In the genomic region with DNA sequence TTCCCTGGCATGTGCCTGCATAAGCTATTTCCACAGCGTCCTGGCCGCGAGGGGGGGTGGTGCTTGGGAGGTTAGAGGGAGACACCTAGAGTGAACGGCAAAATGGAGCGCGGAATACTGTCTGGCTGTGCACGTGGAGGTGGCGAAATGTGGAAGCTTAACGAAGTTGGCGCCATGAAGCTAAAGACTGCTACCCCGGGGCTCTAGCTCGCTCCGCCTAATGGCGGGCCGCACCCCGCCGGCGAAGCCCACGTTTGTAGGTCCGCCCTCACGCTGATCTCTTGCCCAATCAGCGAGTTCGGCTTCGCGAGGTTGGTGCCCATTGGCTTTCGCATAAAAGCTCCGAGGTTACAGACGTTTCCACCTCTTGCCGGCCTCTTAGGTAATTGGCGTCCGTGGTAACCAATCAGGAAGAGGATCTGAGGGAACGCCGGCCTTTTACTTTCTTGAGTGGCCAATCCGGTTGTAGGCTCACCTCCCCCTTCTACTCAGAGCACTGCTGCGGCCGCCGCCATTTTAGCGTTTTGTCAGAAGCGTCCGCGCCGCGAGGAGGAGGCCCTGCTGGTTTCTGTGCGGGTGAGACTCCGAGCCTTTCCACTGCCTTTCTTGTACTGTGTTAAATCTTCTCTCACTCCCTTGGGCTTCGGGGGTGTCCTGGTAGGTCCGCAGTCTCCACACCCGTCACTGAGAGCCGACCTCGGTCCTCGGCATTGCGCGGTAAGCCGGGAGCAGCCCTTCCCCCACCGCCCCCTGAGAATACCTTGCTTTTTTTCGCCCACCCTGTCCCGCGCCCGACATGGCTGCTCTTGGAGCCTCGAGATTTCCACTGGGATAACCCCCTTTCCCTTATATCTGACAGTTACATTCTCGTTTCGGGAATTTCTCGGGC, we compare ENCODE assay signal across 8 cellular contexts. TPM values are rescaled to one million over a fixed set of nuclear protein-coding genes. Genes with fewer than 3 reads are reported as not detected.
DNase-seq lines count a peak whose midpoint lies in the region; ATAC-seq and TF ChIP-seq lines count a peak whose summit lies in the region.

Gene RBM4, plus strand, starts transcription at position 527 of the 889 bp plus-strand sequence. CDS start 1,009 bp downstream, outside the sequence.

- no peaks in the 10 kb centered on the region for H3K9me3 Mint-ChIP-seq in activated T-helper 17 cell treated with anti-CD3 and anti-CD28 coated beads, Interleukin-2, amount 50 U/mL, for 72 hours
- peaks cover 0 to 2% (median 0%) of the 10 kb centered on the region in 11 donors for H3K9me3 Mint-ChIP-seq in naive thymus-derived CD4-positive, alpha-beta T cell
- peaks cover 2 to 4% of the 10 kb centered on the region in 2 donors for H3K9me3 Mint-ChIP-seq in stimulated activated naive B cell treated with anti-CD40 and anti-IgM and Interleukin-4, amounts not matched to agents 10 μg/mL and 1 μg/mL and 100 μg/mL, for 72 hours

- no peaks in the 10 kb centered on the region for H3K27me3 Mint-ChIP-seq in activated T-helper 17 cell treated with anti-CD3 and anti-CD28 coated beads, Interleukin-2, amount 50 U/mL, for 72 hours
- no peaks in the 10 kb centered on the region for H3K27me3 Mint-ChIP-seq in naive thymus-derived CD4-positive, alpha-beta T cell
- no peaks in the 10 kb centered on the region for H3K27me3 Mint-ChIP-seq in stimulated activated naive B cell treated with anti-CD40 and anti-IgM and Interleukin-4, amounts not matched to agents 10 μg/mL and 1 μg/mL and 100 μg/mL, for 72 hours

- DNase-seq in EL (peak; percentile 100), GOT3 (lab: John Stamatoyannopoulos, UW) (peak; percentile 96), LNCaP clone FGC (ENCODE audit: low read depth) (peak; percentile 100), RWPE1 (ENCODE audit: low spot score) (peak; percentile 100), fibroblast of lung (ENCODE audit: low read depth in 2 of 2) (peak; percentile 100)
- peak; percentile 80 to 99 (median 98) for DNase-seq in naive thymus-derived CD4-positive, alpha-beta T cell
- peak; percentile 98 for DNase-seq in stimulated activated naive B cell treated with anti-CD40 and anti-IgM and Interleukin-4, amounts not matched to agents 10 μg/mL and 1 μg/mL and 100 μg/mL, for 72 hours

- H3K79me2 ChIP-seq in fibroblast of lung (ENCODE audit: control insufficient read depth, insufficient read depth, low read length): peaks cover 80% of the 10 kb centered on the region

- H3K4me1 Mint-ChIP-seq in activated T-helper 17 cell treated with anti-CD3 and anti-CD28 coated beads, Interleukin-2, amount 50 U/mL, for 72 hours: peaks cover 51% of the 10 kb centered on the region
- peaks cover 45 to 73% (median 68%) of the 10 kb centered on the region in 7 donors for H3K4me1 Mint-ChIP-seq in naive thymus-derived CD4-positive, alpha-beta T cell
- H3K4me1 Mint-ChIP-seq in stimulated activated naive B cell treated with anti-CD40 and anti-IgM and Interleukin-4, amounts not matched to agents 10 μg/mL and 1 μg/mL and 100 μg/mL, for 72 hours: peaks cover 44 to 76% of the 10 kb centered on the region in 2 donors

- intact Hi-C loops in naive thymus-derived CD4-positive, alpha-beta T cell (cut with micrococcal nuclease): loop anchor here (1.0 to 5.0 kb wide), 12 partner anchors 9 to 319 kb away; partner anchors contain the start of genes CCDC87 (in 2 of the 2), CCS (in 2 of the 2), DPP3 (in 2 of the 2) and RBM4B (in 2 of the 2)

- H2AFZ ChIP-seq in fibroblast of lung (ENCODE audit: low read length): peak within 1 kb of the TSS; percentile 35

- CTCF ChIA-PET in RWPE1 (lab: Yijun Ruan, JAX): interaction anchor here (0.6 to 0.9 kb wide), 3 partner anchors 8 to 275 kb away, joined by 3 to 6 read pairs (median 3); no protein-coding TSS in a partner anchor
- CTCF ChIA-PET in naive thymus-derived CD4-positive, alpha-beta T cell (lab: Charles Lee): interaction anchor here (0.6 to 3.8 kb wide), 13 partner anchors 10 to 293 kb away, joined by 3 to 13 read pairs (median 4); partner anchors contain the start of genes RBM14 and RBM4B

- H3K4me3 ChIP-seq in LNCaP clone FGC (ENCODE audit: low read depth, low read length) (peak within 1 kb of the TSS; percentile 89), fibroblast of lung (replicated peaks in 1 of 4; ENCODE audit: control extremely low read depth in 1 of 4, insufficient read depth in 1 of 4, low read depth in 3 of 4, low read length in 4 of 4) (peak within 1 kb of the TSS; percentile 89 to 95 (median 91))
- peak within 1 kb of the TSS; percentile 91 for H3K4me3 ChIP-seq in naive thymus-derived CD4-positive, alpha-beta T cell (ENCODE audit: low read length)

- H3K9me3 ChIP-seq in fibroblast of lung (ENCODE audit: control insufficient read depth, insufficient read depth, low read depth, low read length): no peaks in the 10 kb centered on the region
- H3K9me3 ChIP-seq in naive thymus-derived CD4-positive, alpha-beta T cell (ENCODE audit: control insufficient read depth in 2 of 3, low read length in 3 of 3): no peaks in the 10 kb centered on the region

- peak within 1 kb of the TSS; percentile 88 for H3K27ac ChIP-seq in RWPE1
- H3K27ac ChIP-seq in fibroblast of lung (ENCODE audit: insufficient read depth, low read length): peak within 1 kb of the TSS; percentile 96
- peak within 1 kb of the TSS; percentile 93 for H3K27ac ChIP-seq in naive thymus-derived CD4-positive, alpha-beta T cell (ENCODE audit: low read depth, low read length)

- H3K27me3 ChIP-seq in fibroblast of lung (ENCODE audit: control insufficient read depth, insufficient read depth, low read length): no peaks in the 10 kb centered on the region
- no peaks in the 10 kb centered on the region for H3K27me3 ChIP-seq in naive thymus-derived CD4-positive, alpha-beta T cell (ENCODE audit: control insufficient read depth in 2 of 2, insufficient read depth in 2 of 2, low read length in 2 of 2)

- no peak for TF ChIP-seq CTCF in LNCaP clone FGC (IDR thresholded peaks at IDR 0.05; ENCODE audit: control insufficient read depth, extremely low read depth, insufficient read depth)
- no peak for TF ChIP-seq CTCF in RWPE1 (conservative IDR thresholded peaks at IDR 0.05; ENCODE audit: low read depth)
- TF ChIP-seq CTCF in fibroblast of lung (conservative IDR thresholded peaks at IDR 0.05 in 1 of 2, IDR thresholded peaks at IDR 0.05 in 1 of 2; ENCODE audit: low read depth in 1 of 2, low read length in 2 of 2): no peak

- POLR2A ChIA-PET in RWPE1 (lab: Yijun Ruan, JAX; ENCODE audit: low non-redundant PET): interaction anchor here (0.6 to 2.4 kb wide), 6 partner anchors 9 to 85 kb away, joined by 3 to 16 read pairs (median 4); partner anchors contain the start of gene RBM14
- POLR2A ChIA-PET in naive thymus-derived CD4-positive, alpha-beta T cell (lab: Charles Lee): interaction anchor here (0.5 to 18.2 kb wide), 37 partner anchors 8 to 1629 kb away, joined by 3 to 376 read pairs (median 4); partner anchors contain the start of genes BBS1, CCDC87, CTSF and DPP3

- H3K4me3 Mint-ChIP-seq in activated T-helper 17 cell treated with anti-CD3 and anti-CD28 coated beads, Interleukin-2, amount 50 U/mL, for 72 hours: peak within 1 kb of the TSS; percentile 93
- peak within 1 kb of the TSS; percentile 92 to 100 (median 94) for H3K4me3 Mint-ChIP-seq in naive thymus-derived CD4-positive, alpha-beta T cell
- peak within 1 kb of the TSS; percentile 96 to 98 for H3K4me3 Mint-ChIP-seq in stimulated activated naive B cell treated with anti-CD40 and anti-IgM and Interleukin-4, amounts not matched to agents 10 μg/mL and 1 μg/mL and 100 μg/mL, for 72 hours

- H3K36me3 Mint-ChIP-seq in activated T-helper 17 cell treated with anti-CD3 and anti-CD28 coated beads, Interleukin-2, amount 50 U/mL, for 72 hours (ENCODE audit: low read depth): peaks cover 80% of the 10 kb centered on the region
- H3K36me3 Mint-ChIP-seq in naive thymus-derived CD4-positive, alpha-beta T cell: peaks cover 15 to 45% (median 43%) of the 10 kb centered on the region in 5 donors
- H3K36me3 Mint-ChIP-seq in stimulated activated naive B cell treated with anti-CD40 and anti-IgM and Interleukin-4, amounts not matched to agents 10 μg/mL and 1 μg/mL and 100 μg/mL, for 72 hours: peaks cover 48 to 65% of the 10 kb centered on the region in 2 donors

- H3K4me2 ChIP-seq in fibroblast of lung (ENCODE audit: extremely low read depth, insufficient read depth, low read length): peak within 1 kb of the TSS; percentile 99

- peak; percentile 97 for ATAC-seq in activated T-helper 17 cell treated with anti-CD3 and anti-CD28 coated beads, Interleukin-2, amount 50 U/mL, for 72 hours (replicated peaks)
- peak; percentile 93 for ATAC-seq in naive thymus-derived CD4-positive, alpha-beta T cell
- ATAC-seq in stimulated activated naive B cell treated with anti-CD40 and anti-IgM and Interleukin-4, amounts not matched to agents 10 μg/mL and 1 μg/mL and 100 μg/mL, for 72 hours (replicated peaks): peak; percentile 95 to 98

- peak within 1 kb of the TSS; percentile 92 for H3K9ac ChIP-seq in fibroblast of lung (ENCODE audit: insufficient read depth, low read length)

- H3K36me3 ChIP-seq in fibroblast of lung (ENCODE audit: control insufficient read depth, insufficient read depth, low read length): peaks cover 6% of the 10 kb centered on the region
- peaks cover 26 to 41% (median 29%) of the 10 kb centered on the region in 3 experiments for H3K36me3 ChIP-seq in naive thymus-derived CD4-positive, alpha-beta T cell (ENCODE audit: control insufficient read depth in 2 of 3, insufficient read depth in 3 of 3, low read length in 3 of 3)

- peaks cover 1% of the 10 kb centered on the region for H4K20me1 ChIP-seq in fibroblast of lung (ENCODE audit: control insufficient read depth, extremely low read depth, insufficient read depth, low read length)

- peaks cover 5% of the 10 kb centered on the region for H3K4me1 ChIP-seq in fibroblast of lung (ENCODE audit: control insufficient read depth, extremely low read depth, insufficient read depth, low read length)
- H3K4me1 ChIP-seq in naive thymus-derived CD4-positive, alpha-beta T cell (ENCODE audit: control insufficient read depth in 2 of 2, insufficient read depth in 2 of 2, low read length in 2 of 2): peaks cover 44 to 48% of the 10 kb centered on the region in 2 donors

- peak within 1 kb of the TSS; percentile 97 for H3K27ac Mint-ChIP-seq in activated T-helper 17 cell treated with anti-CD3 and anti-CD28 coated beads, Interleukin-2, amount 50 U/mL, for 72 hours
- peak within 1 kb of the TSS; percentile 87 to 98 (median 96) for H3K27ac Mint-ChIP-seq in naive thymus-derived CD4-positive, alpha-beta T cell
- H3K27ac Mint-ChIP-seq in stimulated activated naive B cell treated with anti-CD40 and anti-IgM and Interleukin-4, amounts not matched to agents 10 μg/mL and 1 μg/mL and 100 μg/mL, for 72 hours: peak within 1 kb of the TSS; percentile 99

RNA-seq across cellular contexts. Expression of gene RBM4, which starts in this region (rescaled TPM):
- total RNA-seq in activated T-helper 17 cell treated with anti-CD3 and anti-CD28 coated beads, Interleukin-2, amount 50 U/mL, for 72 hours: 10 to 100 TPM; 92.4 to 94.0 TPM
- 91.2 and 105 TPM in 2 replicates for total RNA-seq in fibroblast of lung
- 161 and 193 TPM in 2 replicates for polyA plus RNA-seq in fibroblast of lung
- 140 and 156 TPM in 2 replicates for polyA plus RNA-seq in fibroblast of lung (2012)
- 80.4 and 108 TPM in 2 replicates for polyA minus RNA-seq in fibroblast of lung (ENCODE audit: low replicate concordance)
- 100 to 1,000 TPM; 139 to 239 (median 198) TPM for total RNA-seq in naive thymus-derived CD4-positive, alpha-beta T cell
- polyA plus RNA-seq in naive thymus-derived CD4-positive, alpha-beta T cell: 100 to 1,000 TPM; 266 to 284 TPM

Comparison
In these comparisons a context has a peak if more than half of its experiments do, and no peak if none do; other contexts are left out.
1. Peak in every context shown above with its lines: DNase-seq, ATAC-seq, H3K4me3 ChIP-seq and H3K27ac ChIP-seq.